In genomic region chr3:17730318-17730967, GRCh38 we compare ENCODE assay signal across 1 cellular context.
TF ChIP-seq lines count a peak whose summit lies in the region.

No MANE protein-coding gene starts in this region.

TF ChIP-seq in WTC11, 78 proteins besides CTCF, POLR2A, EP300 and RAD21 (continued from another document):
- TF ChIP-seq, protein P1, sequence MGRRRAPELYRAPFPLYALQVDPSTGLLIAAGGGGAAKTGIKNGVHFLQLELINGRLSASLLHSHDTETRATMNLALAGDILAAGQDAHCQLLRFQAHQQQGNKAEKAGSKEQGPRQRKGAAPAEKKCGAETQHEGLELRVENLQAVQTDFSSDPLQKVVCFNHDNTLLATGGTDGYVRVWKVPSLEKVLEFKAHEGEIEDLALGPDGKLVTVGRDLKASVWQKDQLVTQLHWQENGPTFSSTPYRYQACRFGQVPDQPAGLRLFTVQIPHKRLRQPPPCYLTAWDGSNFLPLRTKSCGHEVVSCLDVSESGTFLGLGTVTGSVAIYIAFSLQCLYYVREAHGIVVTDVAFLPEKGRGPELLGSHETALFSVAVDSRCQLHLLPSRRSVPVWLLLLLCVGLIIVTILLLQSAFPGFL (CRISPR knock-in tag; IDR thresholded peaks at IDR 0.05; ENCODE audit: borderline replicate concordance) = no peak
- TF ChIP-seq CBFB (CRISPR knock-in tag; IDR thresholded peaks at IDR 0.05; ENCODE audit: low read depth) = no peak
